ENCODE assay signal across 8 cellular contexts in genomic region chr7:816751-817671, GRCh38. TPM values are rescaled to one million over a fixed set of nuclear protein-coding genes. Genes with fewer than 3 reads are reported as not detected.
A peak's percentile ranks its signal among the peaks of the same experiment; 100 is the strongest.
DNase-seq lines count a peak whose midpoint lies in the region; ATAC-seq and TF ChIP-seq lines count a peak whose summit lies in the region.

No MANE protein-coding gene starts in this region.

- peak; percentile 11 for ATAC-seq in GM21737 (IDR thresholded peaks at IDR 0.05; ENCODE audit: unreplicated experiment)
- ATAC-seq in activated CD8-positive, alpha-beta T cell treated with anti-CD3 and anti-CD28 coated beads for 36 hours, result peak; percentile 10

- H3K36me3 ChIP-seq in MG63 (peaks cover 10% of the 10 kb centered on the region; the same call in 1 of the 2 replicates), neuronal stem cell (replicated peaks in 1 of 2; ENCODE audit: control insufficient read depth in 2 of 2, insufficient read depth in 2 of 2, low read length in 2 of 2) (peaks cover 0 to 9% of the 10 kb centered on the region in 2 donors)

- peak overlapping the region; percentile 90 for H3K27ac Mint-ChIP-seq in activated CD8-positive, alpha-beta T cell treated with anti-CD3 and anti-CD28 coated beads for 36 hours

- H3K27me3 Mint-ChIP-seq in activated CD8-positive, alpha-beta T cell treated with anti-CD3 and anti-CD28 coated beads for 36 hours, result peaks cover 12% of the 10 kb centered on the region

- WGBS in neuronal stem cell (ENCODE audit: extremely low coverage in 2 of 2, insufficient read length in 2 of 2, insufficient replicate concordance in 1 of 2), 2 donors, result no CpG with 5 or more reads among the region's 88 CpGs

- H3K9me3 ChIP-seq in MG63 (no peaks in the 10 kb centered on the region), neuronal stem cell (replicated peaks in 1 of 2; ENCODE audit: control insufficient read depth in 2 of 2, insufficient read depth in 1 of 2, low read depth in 1 of 2, low read length in 2 of 2) (peaks cover under 1 to 9% of the 10 kb centered on the region in 2 donors)

- peaks cover 21% of the 10 kb centered on the region for H3K36me3 Mint-ChIP-seq in activated CD8-positive, alpha-beta T cell treated with anti-CD3 and anti-CD28 coated beads for 36 hours (ENCODE audit: low read depth)

- peak overlapping the region; percentile 67 for H2BK15ac ChIP-seq in neuronal stem cell (ENCODE audit: low read length)

- H2AK5ac ChIP-seq in neuronal stem cell (ENCODE audit: low read depth, low read length), result peak overlapping the region; percentile 75

- H2AFZ ChIP-seq in neuronal stem cell (ENCODE audit: low read length), result peak overlapping the region; percentile 65

- POLR2A ChIA-PET in activated CD8-positive, alpha-beta T cell treated with anti-CD3 and anti-CD28 coated beads for 36 hours (lab: Charles Lee), result interaction anchor here (0.6 to 2.6 kb wide), 8 partner anchors 9 to 135 kb away, joined by 3 to 14 read pairs (median 3); partner anchors contain the start of genes GET4 and SUN1

- H3K27me3 ChIP-seq in MG63 (no peaks in the 10 kb centered on the region), neuronal stem cell (ENCODE audit: control insufficient read depth in 3 of 3, insufficient read depth in 3 of 3, low read depth in 1 of 3, low read length in 3 of 3) (no peaks in the 10 kb centered on the region)

- H3K79me1 ChIP-seq in neuronal stem cell (ENCODE audit: low read depth, low read length), result peaks cover 11% of the 10 kb centered on the region

- peaks cover 57% of the 10 kb centered on the region for H3K4me1 Mint-ChIP-seq in activated CD8-positive, alpha-beta T cell treated with anti-CD3 and anti-CD28 coated beads for 36 hours (ENCODE audit: low read depth)

- no peak overlapping the region for H2BK12ac ChIP-seq in neuronal stem cell (ENCODE audit: low read length)

- no peak overlapping the region for H4K91ac ChIP-seq in neuronal stem cell (ENCODE audit: low read depth, low read length, poor library complexity)

- CTCF ChIA-PET in activated CD8-positive, alpha-beta T cell treated with anti-CD3 and anti-CD28 coated beads for 36 hours (lab: Charles Lee), result interaction anchor here (0.7 to 1.9 kb wide), 8 partner anchors 11 to 56 kb away, joined by 3 to 11 read pairs (median 4); partner anchors contain the start of gene SUN1

- H4K8ac ChIP-seq in neuronal stem cell (ENCODE audit: low read depth, low read length), result peak overlapping the region; percentile 65

- no peaks in the 10 kb centered on the region for H3K9me3 Mint-ChIP-seq in activated CD8-positive, alpha-beta T cell treated with anti-CD3 and anti-CD28 coated beads for 36 hours

- H3K4me3 Mint-ChIP-seq in activated CD8-positive, alpha-beta T cell treated with anti-CD3 and anti-CD28 coated beads for 36 hours, result peak overlapping the region; percentile 93

- H3K18ac ChIP-seq in neuronal stem cell (ENCODE audit: low read length), result peak overlapping the region; percentile 71

- no peak for TF ChIP-seq CTCF in activated CD8-positive, alpha-beta T cell treated with anti-CD3 and anti-CD28 coated beads for 36 hours (IDR thresholded peaks at IDR 0.05)

- peak overlapping the region; percentile 78 for H3K4me2 ChIP-seq in neuronal stem cell (ENCODE audit: insufficient read depth, low read length, poor library complexity, severe bottlenecking)

- intact Hi-C loops in activated CD8-positive, alpha-beta T cell treated with anti-CD3 and anti-CD28 coated beads for 36 hours (cut with micrococcal nuclease), result no loop called here

- H3K4me3 ChIP-seq in MG63 (peak overlapping the region; percentile 84), neuronal stem cell (ENCODE audit: low read length in 2 of 2) (peak overlapping the region; percentile 78 to 84)

- peak overlapping the region; percentile 88 for H3K9ac ChIP-seq in neuronal stem cell (ENCODE audit: low read depth, low read length, poor library complexity)

- H3K4me1 ChIP-seq in neuronal stem cell (ENCODE audit: control insufficient read depth in 2 of 2, insufficient read depth in 1 of 2, low read depth in 1 of 2, low read length in 2 of 2), result peaks cover 6 to 11% of the 10 kb centered on the region in 2 donors

- no peak overlapping the region for H2BK120ac ChIP-seq in neuronal stem cell (ENCODE audit: low read depth, low read length)

- H2BK5ac ChIP-seq in neuronal stem cell (ENCODE audit: low read length), result peak overlapping the region; percentile 87

- peak overlapping the region; percentile 94 for H3K14ac ChIP-seq in neuronal stem cell (ENCODE audit: low read length)

- peak overlapping the region; percentile 64 for H3K27ac ChIP-seq in epithelial cell of prostate
- no peak overlapping the region for H3K27ac ChIP-seq in neuronal stem cell (replicated peaks; ENCODE audit: low read length)

- DNase-seq in Daoy (ENCODE audit: low read depth) (peak; percentile 50), MG63 (peak; percentile 39), epithelial cell of prostate (ENCODE audit: low read depth, low spot score) (no peak), neuronal stem cell (ENCODE audit: low spot score) (peak; percentile 32), cerebellar nuclear complex (lab: John Stamatoyannopoulos, UW) (no peak)
- DNase-seq in activated CD8-positive, alpha-beta T cell treated with anti-CD3 and anti-CD28 coated beads for 36 hours, result peak; percentile 73
- no peak for DNase-seq in NK-92 treated with Interleukin-12 subunit alpha and Interleukin-12 subunit beta, amount 100 ng/mL, for 24 hours (lab: John Stamatoyannopoulos, UW)

- peak overlapping the region; percentile 80 for H3K23ac ChIP-seq in neuronal stem cell (ENCODE audit: low read depth, low read length, poor library complexity)

- no peak overlapping the region for H3K4ac ChIP-seq in neuronal stem cell (ENCODE audit: low read length)

RNA-seq across cellular contexts. Expression of gene SUN1, which starts 15.3 kb away (rescaled TPM):
- 86.1 and 89.0 TPM in 2 replicates for total RNA-seq in Daoy (2014; rRNA removed; shearing (Covaris generic))
- total RNA-seq in MG63 (2014; rRNA removed; shearing (Covaris generic); ENCODE audit: low replicate concordance), result 109 and 157 TPM in 2 replicates
- 10 to 100 TPM; 71.3 to 71.6 TPM for total RNA-seq in activated CD8-positive, alpha-beta T cell treated with anti-CD3 and anti-CD28 coated beads for 36 hours
- polyA plus RNA-seq in neuronal stem cell (2013, experiment 1 of 2), result 62.1 TPM
- polyA plus RNA-seq in neuronal stem cell (2013, experiment 2 of 2), result 60.5 TPM

RNA-seq across cellular contexts. Expression of gene GET4, which starts 59.3 kb away (rescaled TPM):
- total RNA-seq in Daoy (2014; rRNA removed; shearing (Covaris generic)), result 50.1 and 50.2 TPM in 2 replicates
- total RNA-seq in MG63 (2014; rRNA removed; shearing (Covaris generic); ENCODE audit: low replicate concordance), result 58.2 and 58.9 TPM in 2 replicates
- 10 to 100 TPM; 20.6 to 31.9 TPM for total RNA-seq in activated CD8-positive, alpha-beta T cell treated with anti-CD3 and anti-CD28 coated beads for 36 hours
- polyA plus RNA-seq in neuronal stem cell (2013, experiment 1 of 2), result 28.4 TPM
- polyA plus RNA-seq in neuronal stem cell (2013, experiment 2 of 2), result 27.9 TPM

Comparison
In these comparisons a context has a peak if more than half of its experiments do, and no peak if none do; other contexts are left out.
1. DNase-seq: peak in Daoy (single experiment), MG63 (single experiment), activated CD8-positive, alpha-beta T cell treated with anti-CD3 and anti-CD28 coated beads for 36 hours (single experiment) and neuronal stem cell (single experiment); none in epithelial cell of prostate (single experiment), cerebellar nuclear complex (0 of 2) and NK-92 treated with Interleukin-12 subunit alpha and Interleukin-12 subunit beta, amount 100 ng/mL, for 24 hours (single experiment).